8 cellular contexts compared by ENCODE assay signal in genomic region chr7:128030263-128030998, GRCh38. TPM values are rescaled to one million over a fixed set of nuclear protein-coding genes. Genes with fewer than 3 reads are reported as not detected.
A peak's percentile ranks its signal among the peaks of the same experiment; 100 is the strongest.
DNase-seq lines count a peak whose midpoint lies in the region; TF ChIP-seq lines count a peak whose summit lies in the region.

No MANE protein-coding gene starts in this region.

- peak; percentile 16 for DNase-seq in NCI-H82 treated with DMSO at 0.1 percent for 48 hours (lab: John Stamatoyannopoulos, UW; ENCODE audit: unreplicated experiment)
- no peak for DNase-seq in NCI-H1436 (lab: John Stamatoyannopoulos, UW)
- DNase-seq in cerebellar cortex (ENCODE audit: low spot score) = no peak
- DNase-seq in activated effector memory CD4-positive, alpha-beta T cell treated with anti-CD3 and anti-CD28 coated beads, Interleukin-2, amount 50 U/mL, for 16 hours = no peak
- DNase-seq in NCI-H1930 (lab: John Stamatoyannopoulos, UW) = no peak

- peaks cover 0 to 7% (median 0%) of the 10 kb centered on the region in 11 experiments; a peak in 3 of 22 replicates for H3K9me3 ChIP-seq in BLaER1 treated with 17β-estradiol and CSF1 and Interleukin-3, amounts not matched to agents 10 nM and 100 nM (replicated peaks in 1 of 11)
- H3K9me3 ChIP-seq in esophagus (ENCODE audit: control insufficient read depth in 2 of 2, insufficient read depth in 1 of 2, low read depth in 1 of 2, low read length in 1 of 2) (no peaks in the 10 kb centered on the region), neutrophil (no peaks in the 10 kb centered on the region)

- 68 to 73% methylated on average over 41 of the region's 41 CpGs for WGBS in esophagus, 2 donors

- H3K4me1 ChIP-seq in BLaER1 treated with 17β-estradiol and CSF1 and Interleukin-3, amounts not matched to agents 10 nM and 100 nM = peaks cover 64 to 82% (median 69%) of the 10 kb centered on the region in 10 experiments
- H3K4me1 ChIP-seq in esophagus (ENCODE audit: control insufficient read depth in 2 of 2, insufficient read depth in 2 of 2, low read length in 1 of 2) (peaks cover 3 to 13% of the 10 kb centered on the region in 2 donors), neutrophil (ENCODE audit: control insufficient read depth in 1 of 2, insufficient read depth in 1 of 2, low read depth in 1 of 2, low read length in 1 of 2) (peaks cover 65 to 69% of the 10 kb centered on the region in 2 experiments)

- H3K9ac ChIP-seq in BLaER1 treated with 17β-estradiol and CSF1 and Interleukin-3, amounts not matched to agents 10 nM and 100 nM = peak overlapping the region; percentile 86 to 96 (median 94); a peak in 21 of 22 replicates

- TF ChIP-seq CTCF in neutrophil (IDR thresholded peaks at IDR 0.05) = no peak

- peak overlapping the region; percentile 93 to 100 (median 96) for H3K4me2 ChIP-seq in BLaER1 treated with 17β-estradiol and CSF1 and Interleukin-3, amounts not matched to agents 10 nM and 100 nM

- peaks cover 37 to 84% (median 64%) of the 10 kb centered on the region in 11 experiments; a peak in 21 of 22 replicates for H4K20me1 ChIP-seq in BLaER1 treated with 17β-estradiol and CSF1 and Interleukin-3, amounts not matched to agents 10 nM and 100 nM

- H3K27me3 ChIP-seq in BLaER1 treated with 17β-estradiol and CSF1 and Interleukin-3, amounts not matched to agents 10 nM and 100 nM = peaks cover 0 to 13% (median 8%) of the 10 kb centered on the region in 11 experiments; a peak in 9 of 22 replicates
- H3K27me3 ChIP-seq in esophagus (ENCODE audit: control insufficient read depth in 1 of 2, insufficient read depth in 2 of 2, low read length in 2 of 2) (no peaks in the 10 kb centered on the region), neutrophil (no peaks in the 10 kb centered on the region)

- peak overlapping the region; percentile 43 to 95 (median 92); a peak in 20 of 22 replicates for H3K27ac ChIP-seq in BLaER1 treated with 17β-estradiol and CSF1 and Interleukin-3, amounts not matched to agents 10 nM and 100 nM
- H3K27ac ChIP-seq in esophagus (ENCODE audit: low read depth in 2 of 2, low read length in 1 of 2) (no peak overlapping the region), neutrophil (peak overlapping the region; percentile 94)

- peak overlapping the region; percentile 76 to 95 (median 90) for H3K4me3 ChIP-seq in BLaER1 treated with 17β-estradiol and CSF1 and Interleukin-3, amounts not matched to agents 10 nM and 100 nM
- H3K4me3 ChIP-seq in esophagus (ENCODE audit: low read depth in 1 of 2, low read length in 2 of 2) (peak overlapping the region; percentile 6 to 74), neutrophil (ENCODE audit: low read depth in 1 of 2, low read length in 1 of 2) (peak overlapping the region; percentile 81 to 93)

- H3K36me3 ChIP-seq in BLaER1 treated with 17β-estradiol and CSF1 and Interleukin-3, amounts not matched to agents 10 nM and 100 nM = peaks cover 0 to 40% (median 33%) of the 10 kb centered on the region in 11 experiments; a peak in 20 of 22 replicates
- H3K36me3 ChIP-seq in esophagus (ENCODE audit: control insufficient read depth in 2 of 2, insufficient read depth in 2 of 2, low read length in 1 of 2) (peaks cover 0 to 11% of the 10 kb centered on the region in 2 donors), neutrophil (peaks cover 24% of the 10 kb centered on the region)

RNA-seq across cellular contexts. Expression of gene LRRC4, which starts 0.8 kb away (rescaled TPM):
- 1 to 10 TPM; 1.9 to 2.1 TPM for polyA plus RNA-seq in esophagus

Comparison
In these comparisons a context has a peak if more than half of its experiments do, and no peak if none do; other contexts are left out.
1. H3K27ac ChIP-seq: peak in BLaER1 treated with 17β-estradiol and CSF1 and Interleukin-3, amounts not matched to agents 10 nM and 100 nM (11 of 11) and neutrophil (single experiment); none in esophagus (0 of 2).
2. Peak in every context shown above with its lines, with median percentiles within 50 percentile points of each other: H3K4me3 ChIP-seq.